In the genomic region with DNA sequence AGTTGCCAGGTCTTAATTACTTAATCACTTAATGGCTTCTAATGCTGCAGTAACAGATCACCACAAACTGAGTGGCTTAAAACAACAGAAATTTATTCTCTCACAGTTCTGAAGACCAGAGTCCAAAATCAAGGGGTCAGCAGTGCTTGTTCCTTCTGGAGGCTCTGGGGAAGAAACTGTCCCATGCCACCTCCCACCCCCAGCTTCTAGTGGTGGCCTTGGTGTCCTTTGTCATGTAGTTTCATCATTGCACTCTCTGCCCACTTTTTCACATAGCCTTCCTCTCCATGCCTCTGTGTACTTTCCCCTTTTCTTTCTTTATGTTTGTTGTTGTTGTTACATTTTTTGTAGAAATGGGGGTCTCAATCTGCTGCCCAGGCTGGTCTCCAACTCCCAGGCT, we compare ENCODE assay signal across 22 cellular contexts. TPM values are rescaled to one million over a fixed set of nuclear protein-coding genes. Genes with fewer than 3 reads are reported as not detected.
DNase-seq lines count a peak whose midpoint lies in the region; ATAC-seq and TF ChIP-seq lines count a peak whose summit lies in the region.
"Had no signal": no experiment of that assay in that cellular context is flagged by ENCODE, and none has a peak within 500 bp of the region (broad histone marks: within the 10 kb centered on the region; RNA-seq: fewer than 3 reads in every experiment).

No MANE protein-coding gene starts in this region.

- peak; percentile 28 for DNase-seq in activated effector memory CD4-positive, alpha-beta T cell treated with anti-CD3 and anti-CD28 coated beads, Interleukin-2, amount 50 U/mL, for 16 hours
- no peak for DNase-seq in activated effector memory CD4-positive, alpha-beta T cell treated with Interleukin-2 at 50 U/mL for 16 hours
- DNase-seq in CD4-positive, alpha-beta T cell, result no peak
- DNase-seq in Panc1 (ENCODE audit: low read depth, low spot score) (no peak), mesenteric fat pad (ENCODE audit: low spot score) (peak; percentile 11), GM23338 (ENCODE audit: low spot score) (no peak), GF-D8 (lab: John Stamatoyannopoulos, UW) (no peak)
- DNase-seq: COR-L47, GOT3, NCI-H1048, NCI-H1436, NCI-H1930, NCI-H226, NCI-H524, NCI-H82, RPMI8226, SIG-M5 had no signal

- no peak overlapping the region for H3K4me2 ChIP-seq in GM23338

- H3F3A ChIP-seq in GM23338 (replicated peaks; ENCODE audit: low read depth), result peaks cover 7% of the 10 kb centered on the region; the same call in 1 of the 2 replicates

- no peaks in the 10 kb centered on the region for H3K27me3 ChIP-seq in CD4-positive, alpha-beta T cell (ENCODE audit: control insufficient read depth, insufficient read depth, low read length)
- no peaks in the 10 kb centered on the region for H3K27me3 ChIP-seq in Panc1 (ENCODE audit: control insufficient read depth, insufficient read depth, low read length)
- H3K27me3 ChIP-seq in GM23338 (ENCODE audit: insufficient read depth), result no peaks in the 10 kb centered on the region
- H3K27me3 ChIP-seq: BLaER1 treated with 17β-estradiol and CSF1 and Interleukin-3, amounts not matched to agents 10 nM and 100 nM had no signal

- no peaks in the 10 kb centered on the region for H3K79me2 ChIP-seq in GM23338 (replicated peaks; ENCODE audit: insufficient read depth)

- TF ChIP-seq CTCF in CD4-positive, alpha-beta T cell (IDR thresholded peaks at IDR 0.05), result no peak
- TF ChIP-seq CTCF in Panc1 (IDR thresholded peaks at IDR 0.05) (no peak), GM23338 (conservative IDR thresholded peaks at IDR 0.05; ENCODE audit: low read depth in 2 of 2) (no peak)

- no peak overlapping the region for H2AFZ ChIP-seq in GM23338

- in situ Hi-C loops in Panc1 (cut with HindIII; ENCODE audit: low pct_unique_long_range_greater_than_20kb, low sequenced_read_pairs), result no loop called here

- CTCF ChIA-PET in CD4-positive, alpha-beta T cell (lab: Charles Lee), result interaction anchor here (2.2 kb wide), 1 partner anchor 24 kb away, joined by 9 read pairs; no protein-coding TSS in a partner anchor
- CTCF ChIA-PET in Panc1 (lab: Charles Lee), result no interaction called here

- ATAC-seq in CD4-positive, alpha-beta T cell (ENCODE audit: poor library complexity), result no peak
- no peak for ATAC-seq in Panc1
- ATAC-seq in GM23338, result no peak
- ATAC-seq in HG03280 (IDR thresholded peaks at IDR 0.05; ENCODE audit: unreplicated experiment), result no peak
- ATAC-seq: GM12878, HCT116, SK-N-SH treated with all-trans-retinoic acid at 6 μM for 48 hours had no signal

- POLR2A ChIA-PET in CD4-positive, alpha-beta T cell (lab: Charles Lee), result interaction anchor here (1.5 to 2.2 kb wide), 2 partner anchors 10 to 13 kb away, joined by 6 to 8 read pairs; no protein-coding TSS in a partner anchor
- POLR2A ChIA-PET in Panc1 (lab: Charles Lee), result no interaction called here

- intact Hi-C loops in CD4-positive, alpha-beta T cell (cut with DNase I, micrococcal nuclease), result no loop called here
- intact Hi-C loops in Panc1 (cut with micrococcal nuclease; ENCODE audit: unreplicated experiment), result no loop called here

- H3K4me3 ChIP-seq in Panc1 (ENCODE audit: low read depth in 2 of 2, low read length in 2 of 2), result no peak overlapping the region
- H3K4me3 ChIP-seq in GM23338, result no peak overlapping the region
- H3K4me3 ChIP-seq: BLaER1 treated with 17β-estradiol and CSF1 and Interleukin-3, amounts not matched to agents 10 nM and 100 nM; GM12878 had no signal

- H3K27me3 Mint-ChIP-seq in CD4-positive, alpha-beta T cell, result peaks cover 11% of the 10 kb centered on the region
- peaks cover 37% of the 10 kb centered on the region for H3K27me3 Mint-ChIP-seq in GM23338 (ENCODE audit: insufficient read depth, low read depth, poor library complexity)

- H3K9me3 ChIP-seq in CD4-positive, alpha-beta T cell (ENCODE audit: control insufficient read depth, low read length), result no peaks in the 10 kb centered on the region
- no peaks in the 10 kb centered on the region for H3K9me3 ChIP-seq in Panc1 (ENCODE audit: control insufficient read depth, insufficient read depth, low read depth, low read length)
- H3K9me3 ChIP-seq: BLaER1 treated with 17β-estradiol and CSF1 and Interleukin-3, amounts not matched to agents 10 nM and 100 nM had no signal

- no peaks in the 10 kb centered on the region for H3K9me2 ChIP-seq in GM23338 (ENCODE audit: insufficient read depth)

- peaks cover 20% of the 10 kb centered on the region for H3K36me3 Mint-ChIP-seq in CD4-positive, alpha-beta T cell (ENCODE audit: low read depth)
- peaks cover 8% of the 10 kb centered on the region for H3K36me3 Mint-ChIP-seq in GM23338 (ENCODE audit: low read depth)

- no peaks in the 10 kb centered on the region for H4K20me1 ChIP-seq in GM23338 (replicated peaks; ENCODE audit: insufficient read depth)
- H4K20me1 ChIP-seq: BLaER1 treated with 17β-estradiol and CSF1 and Interleukin-3, amounts not matched to agents 10 nM and 100 nM had no signal

- 0 out of 2 replicates have a peak, but pooled peaks cover 4% of the 10 kb centered on the region for H3K4me1 ChIP-seq in Panc1 (ENCODE audit: control insufficient read depth, insufficient read depth, low read length)
- no peaks in the 10 kb centered on the region for H3K4me1 ChIP-seq in GM23338 (ENCODE audit: insufficient read depth)

- peaks cover 24% of the 10 kb centered on the region for H3K4me1 Mint-ChIP-seq in CD4-positive, alpha-beta T cell (ENCODE audit: low read depth)
- peaks cover 7% of the 10 kb centered on the region for H3K4me1 Mint-ChIP-seq in GM23338

- peaks cover 4% of the 10 kb centered on the region for H3K9me3 Mint-ChIP-seq in CD4-positive, alpha-beta T cell
- H3K9me3 Mint-ChIP-seq in GM23338, result peaks cover 9% of the 10 kb centered on the region; the same call in 2 of the 3 replicates

- peak overlapping the region; percentile 44 for H3K27ac Mint-ChIP-seq in CD4-positive, alpha-beta T cell
- H3K27ac Mint-ChIP-seq in GM23338, result no peak overlapping the region

- H3K27ac ChIP-seq in CD4-positive, alpha-beta T cell (ENCODE audit: low read depth, low read length), result no peak overlapping the region
- H3K27ac ChIP-seq in Panc1 (ENCODE audit: low read length) (peak overlapping the region; percentile 32; the same call in 1 of the 2 replicates), GM23338 (ENCODE audit: low read depth) (no peak overlapping the region)
- H3K27ac ChIP-seq: BLaER1 treated with 17β-estradiol and CSF1 and Interleukin-3, amounts not matched to agents 10 nM and 100 nM had no signal

- no peaks in the 10 kb centered on the region for H3K36me3 ChIP-seq in Panc1 (ENCODE audit: control insufficient read depth, insufficient read depth, low read length)
- no peaks in the 10 kb centered on the region for H3K36me3 ChIP-seq in GM23338 (ENCODE audit: insufficient read depth)
- H3K36me3 ChIP-seq: BLaER1 treated with 17β-estradiol and CSF1 and Interleukin-3, amounts not matched to agents 10 nM and 100 nM had no signal

- H3K4me3 Mint-ChIP-seq in CD4-positive, alpha-beta T cell, result no peak overlapping the region
- H3K4me3 Mint-ChIP-seq in GM23338, result no peak overlapping the region

- no TSS peak for BruUV-seq in Panc1 (replicated peaks; lab: Mats Ljungman, UMichigan)

TF ChIP-seq in GM23338, 12 proteins besides CTCF, POLR2A, EP300 and RAD21 (continues in another document):
- TF ChIP-seq ZNF331 (CRISPR knock-in tag; IDR thresholded peaks at IDR 0.05; ENCODE audit: low read depth) (no peak), NANOG (IDR thresholded peaks at IDR 0.05; ENCODE audit: borderline replicate concordance) (no peak), EZH2phosphoT487 (IDR thresholded peaks at IDR 0.05; ENCODE audit: unreplicated experiment) (no peak), STAT1 (IDR thresholded peaks at IDR 0.05; ENCODE audit: unreplicated experiment) (no peak), ETS1 (IDR thresholded peaks at IDR 0.05) (no peak), POLR2AphosphoS5 (IDR thresholded peaks at IDR 0.05; ENCODE audit: low read depth) (no peak), ZNF114 (CRISPR knock-in tag; IDR thresholded peaks at IDR 0.05) (no peak), CREB1 (CRISPR knock-in tag; IDR thresholded peaks at IDR 0.05; ENCODE audit: low read depth) (no peak), JUNB (IDR thresholded peaks at IDR 0.05; ENCODE audit: unreplicated experiment) (no peak)

RNA-seq across cellular contexts. Expression of gene UBC, which starts 16.1 kb away (rescaled TPM):
- 1,000 to 10,000 TPM; 1,389 to 1,410 TPM for total RNA-seq in CD4-positive, alpha-beta T cell
- total RNA-seq in Panc1 (2021; ENCODE audit: unreplicated experiment) (1,725 TPM), mesenteric fat pad (1,241 TPM)
- 2,683 TPM for polyA plus RNA-seq in Panc1 (2012; ENCODE audit: insufficient read length)
- 665 and 754 TPM in 2 replicates for total RNA-seq in GM23338 (2014; rRNA removed; shearing (Covaris generic))
- polyA plus RNA-seq in GM23338 (2016; fragmentation: Nextera tagmentation; extraction: Ambion mirVana), result 511 and 519 TPM in 2 replicates

RNA-seq across cellular contexts. Expression of gene DHX37, which starts 58.4 kb away (rescaled TPM):
- 10 to 100 TPM; 30.8 to 31.0 TPM for total RNA-seq in CD4-positive, alpha-beta T cell
- total RNA-seq in Panc1 (2021; ENCODE audit: unreplicated experiment), result 57.4 TPM
- polyA plus RNA-seq in Panc1 (2012; ENCODE audit: insufficient read length), result 51.3 TPM
- 23.8 TPM for total RNA-seq in mesenteric fat pad
- 52.9 and 61.5 TPM in 2 replicates for total RNA-seq in GM23338 (2014; rRNA removed; shearing (Covaris generic))
- 16.0 and 17.4 TPM in 2 replicates for polyA plus RNA-seq in GM23338 (2016; fragmentation: Nextera tagmentation; extraction: Ambion mirVana)

Comparison
In these comparisons a context has a peak if more than half of its experiments do, and no peak if none do; other contexts are left out.
1. DNase-seq: peak in activated effector memory CD4-positive, alpha-beta T cell treated with anti-CD3 and anti-CD28 coated beads, Interleukin-2, amount 50 U/mL, for 16 hours (single experiment) and mesenteric fat pad (single experiment); none in activated effector memory CD4-positive, alpha-beta T cell treated with Interleukin-2 at 50 U/mL for 16 hours (single experiment), CD4-positive, alpha-beta T cell (0 of 10), Panc1 (single experiment), GM23338 (single experiment) and GF-D8 (single experiment).